In the genomic region with DNA sequence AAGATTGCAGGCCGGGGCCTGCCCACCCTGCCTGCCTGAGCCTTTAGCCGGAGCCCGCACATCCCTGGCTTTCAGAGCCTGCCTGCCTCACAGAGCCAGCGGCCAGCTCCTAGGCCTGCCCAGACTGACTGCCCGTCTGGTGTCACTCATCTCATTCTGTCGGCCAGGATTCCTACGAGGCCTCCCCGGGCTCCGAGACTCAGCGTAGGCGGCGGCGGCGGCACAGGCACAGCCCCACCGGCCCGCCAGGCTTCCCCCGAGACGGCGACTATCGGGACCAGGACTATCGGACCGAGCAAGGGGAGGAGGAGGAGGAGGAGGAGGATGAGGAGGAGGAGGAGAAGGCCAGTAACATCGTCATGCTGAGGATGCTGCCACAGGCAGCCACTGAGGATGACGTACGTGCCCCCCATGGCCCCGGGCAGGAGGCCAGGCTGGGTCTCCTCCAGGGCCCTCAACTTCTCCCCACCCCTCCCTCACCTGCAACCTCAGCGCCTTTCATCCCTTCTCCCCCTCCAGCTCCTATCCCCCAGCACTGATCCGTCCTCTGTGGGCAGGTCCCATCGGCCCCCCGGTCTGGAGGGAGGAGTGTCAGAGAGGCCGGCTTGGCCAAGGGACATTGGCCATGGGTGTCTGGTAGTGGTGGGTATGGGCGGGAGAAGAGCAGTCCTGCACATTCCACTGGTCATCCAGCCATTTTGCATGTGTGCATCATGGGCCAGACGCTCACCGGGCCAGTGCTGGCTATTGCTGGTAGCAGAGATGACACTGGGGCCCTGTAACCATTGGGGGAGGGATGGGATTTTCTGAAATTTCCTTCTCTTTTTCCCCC, we compare ENCODE assay signal across 23 cellular contexts. TPM values are rescaled to one million over a fixed set of nuclear protein-coding genes. Genes with fewer than 3 reads are reported as not detected.
DNase-seq lines count a peak whose midpoint lies in the region; ATAC-seq, FAIRE-seq and TF ChIP-seq lines count a peak whose summit lies in the region.
"Had no signal": no experiment of that assay in that cellular context is flagged by ENCODE, and none has a peak within 500 bp of the region (broad histone marks: within the 10 kb centered on the region; RNA-seq: fewer than 3 reads in every experiment).

No MANE protein-coding gene starts in this region.

- no peak overlapping the region for H3K4ac ChIP-seq in IMR-90 (ENCODE audit: low read depth, low read length)

- POLR2A ChIA-PET in IMR-90 (lab: Charles Lee; ENCODE audit: unreplicated experiment): no interaction called here

- H3K36me3 ChIP-seq in IMR-90 (ENCODE audit: control insufficient read depth, insufficient read depth, low read length): peaks cover 34% of the 10 kb centered on the region
- H3K36me3 ChIP-seq in kidney (ENCODE audit: control insufficient read depth in 1 of 2, insufficient read depth in 2 of 2, low read length in 2 of 2): peaks cover 0 to 18% of the 10 kb centered on the region in 2 donors
- H3K36me3 ChIP-seq in upper lobe of right lung: peaks cover 13% of the 10 kb centered on the region

- H3K4me1 ChIP-seq in IMR-90 (ENCODE audit: control insufficient read depth, insufficient read depth, low read length) (no peaks in the 10 kb centered on the region), kidney (ENCODE audit: control insufficient read depth in 1 of 2, insufficient read depth in 1 of 2, low read depth in 1 of 2, low read length in 2 of 2) (no peaks in the 10 kb centered on the region), upper lobe of right lung (no peaks in the 10 kb centered on the region)
- H3K4me1 ChIP-seq: Peyer's patch, SJSA1 had no signal

- H2AFZ ChIP-seq in IMR-90 (replicated peaks; ENCODE audit: low read length, poor library complexity): peak overlapping the region; percentile 21
- H2AFZ ChIP-seq: GM23338 had no signal

- H3K9me1 ChIP-seq in IMR-90 (ENCODE audit: insufficient read depth, low read length): 0 out of 2 replicates have a peak, but pooled peaks cover 4% of the 10 kb centered on the region

- CTCF ChIA-PET in IMR-90 (lab: Yijun Ruan, JAX): no interaction called here

- no peak overlapping the region for H2BK120ac ChIP-seq in IMR-90 (ENCODE audit: low read depth, low read length)

- H4K20me1 ChIP-seq in IMR-90 (ENCODE audit: insufficient read depth, low read length): peaks cover 25% of the 10 kb centered on the region

- TF ChIP-seq RAD21 in IMR-90 (IDR thresholded peaks at IDR 0.05; ENCODE audit: low read length): no peak

- no peak overlapping the region for H4K91ac ChIP-seq in IMR-90 (ENCODE audit: insufficient read depth, low read depth, low read length)

- FAIRE-seq in kidney (lab: Jason Lieb, UNC): no peak
- FAIRE-seq: G401.6, GM19239 had no signal

- H3K9me3 ChIP-seq in IMR-90 (ENCODE audit: control insufficient read depth, insufficient read depth, low read length) (no peaks in the 10 kb centered on the region), kidney (ENCODE audit: control insufficient read depth in 1 of 2, low read length in 2 of 2) (no peaks in the 10 kb centered on the region), upper lobe of right lung (no peaks in the 10 kb centered on the region)
- H3K9me3 ChIP-seq: Peyer's patch, SJSA1 had no signal

- H3K14ac ChIP-seq in IMR-90 (replicated peaks; ENCODE audit: low read depth, low read length): no peak overlapping the region

- H3K9ac ChIP-seq in IMR-90 (ENCODE audit: low read depth, low read length) (no peak overlapping the region), kidney (ENCODE audit: low read length in 2 of 2) (no peak overlapping the region)

- in situ Hi-C loops in IMR-90 (cut with MboI; ENCODE audit: low sequenced_read_pairs): no loop called here

- H2AK5ac ChIP-seq in IMR-90 (ENCODE audit: low read depth, low read length): no peak overlapping the region

- no peak for ATAC-seq in activated CD4-positive, CD25-positive, alpha-beta regulatory T cell treated with anti-CD3 and anti-CD28 coated beads, Interleukin-2, amount 50 U/mL, for 24 hours
- no peak for ATAC-seq in IMR-90 (ENCODE audit: low read depth)
- ATAC-seq in upper lobe of right lung: no peak
- ATAC-seq in HG03095 (IDR thresholded peaks at IDR 0.05; ENCODE audit: unreplicated experiment): no peak
- ATAC-seq in GM21576 (IDR thresholded peaks at IDR 0.05; ENCODE audit: unreplicated experiment): no peak
- ATAC-seq: GM23338 had no signal

- H3K27ac ChIP-seq in IMR-90 (ENCODE audit: insufficient read depth, low read length) (no peak overlapping the region), kidney (ENCODE audit: low read depth in 2 of 2, low read length in 2 of 2) (no peak overlapping the region), upper lobe of right lung (no peak overlapping the region)
- H3K27ac ChIP-seq: 22Rv1, Peyer's patch, SJSA1 had no signal

- H3K27me3 ChIP-seq in IMR-90 (ENCODE audit: control insufficient read depth, insufficient read depth, low read length): peaks cover 10% of the 10 kb centered on the region; the same call in 1 of the 2 replicates
- no peaks in the 10 kb centered on the region for H3K27me3 ChIP-seq in upper lobe of right lung
- H3K27me3 ChIP-seq: Peyer's patch, SJSA1 had no signal

- H2BK15ac ChIP-seq in IMR-90 (ENCODE audit: low read depth, low read length): no peak overlapping the region

- H2BK20ac ChIP-seq in IMR-90 (ENCODE audit: low read depth, low read length): no peak overlapping the region

- H3K4me3 ChIP-seq in IMR-90 (ENCODE audit: insufficient read depth, low read depth, low read length) (no peak overlapping the region), kidney (ENCODE audit: low read length in 2 of 2) (no peak overlapping the region), upper lobe of right lung (no peak overlapping the region)
- H3K4me3 ChIP-seq: GM23338, Peyer's patch, SJSA1 had no signal

- peak; percentile 27 for DNase-seq in activated CD4-positive, CD25-positive, alpha-beta regulatory T cell treated with anti-CD3 and anti-CD28 coated beads, Interleukin-2, amount 50 U/mL, for 72 hours
- DNase-seq in IMR-90: no peak
- peak; percentile 66 for DNase-seq in kidney
- DNase-seq in upper lobe of right lung: peak; percentile 20
- no peak for DNase-seq in AG20443 (ENCODE audit: low spot score)
- DNase-seq: CD4-positive, CD25-positive, alpha-beta regulatory T cell; COR-L47; KBM-7; NCI-H1105 treated with DMSO at 0.1 percent for 48 hours; NCI-H1694; NCI-H2081 treated with DMSO at 0.1 percent for 48 hours; NCI-H510A; NCI-H748 treated with DMSO at 0.1 percent for 48 hours; NK-92 treated with Interleukin-12 subunit alpha and Interleukin-12 subunit beta, amount 100 ng/mL, for 24 hours had no signal

- H3K4me2 ChIP-seq in IMR-90 (ENCODE audit: low read depth, low read length): no peak overlapping the region
- H3K4me2 ChIP-seq: GM23338 had no signal

- no peak overlapping the region for H2BK5ac ChIP-seq in IMR-90 (ENCODE audit: low read depth, low read length, poor library complexity, severe bottlenecking)

- no peak overlapping the region for H3K23ac ChIP-seq in IMR-90 (ENCODE audit: low read depth, low read length)

- no peak overlapping the region for H4K8ac ChIP-seq in IMR-90 (ENCODE audit: low read depth in 2 of 2, low read length in 2 of 2)

- peak overlapping the region; percentile 42 for H2AK9ac ChIP-seq in IMR-90 (replicated peaks; ENCODE audit: low read depth, low read length, poor library complexity)

- H4K5ac ChIP-seq in IMR-90 (ENCODE audit: low read depth, low read length): no peak overlapping the region

- no peak for TF ChIP-seq POLR2A in IMR-90 (IDR thresholded peaks at IDR 0.05; ENCODE audit: low read depth, low read length)

- H3K56ac ChIP-seq in IMR-90 (ENCODE audit: extremely low read depth, insufficient read depth, low read length): no peak overlapping the region

- intact Hi-C loops in IMR-90 (cut with micrococcal nuclease) (no loop called here), kidney (cut with DNase I) (no loop called here), upper lobe of right lung (cut with DNase I) (no loop called here)

- 68% methylated on average over 5 of the region's 34 CpGs; no CpG with 5 or more reads in 1 of the 2 experiments for WGBS in IMR-90 (ENCODE audit: extremely low coverage in 2 of 2, insufficient read length in 1 of 2), 2 experiments

- no peak for TF ChIP-seq CTCF in IMR-90 (conservative IDR thresholded peaks at IDR 0.05; ENCODE audit: low read depth, low read length)
- TF ChIP-seq CTCF in kidney (IDR thresholded peaks at IDR 0.05; ENCODE audit: borderline replicate concordance, extremely low read depth, insufficient read depth): no peak
- TF ChIP-seq CTCF in upper lobe of right lung (IDR thresholded peaks at IDR 0.05): no peak

- H3K79me1 ChIP-seq in IMR-90 (ENCODE audit: low read depth in 1 of 2, low read length in 2 of 2): peaks cover 0 to 11% of the 10 kb centered on the region in 2 experiments; a peak in 1 of 4 replicates

- dilution Hi-C loops in IMR-90 (cut with HindIII; ENCODE audit: low sequenced_read_pairs, unreplicated experiment): no loop called here

- no TSS peak for BruUV-seq in IMR-90 (replicated peaks; lab: Mats Ljungman, UMichigan)

- H3K18ac ChIP-seq in IMR-90 (ENCODE audit: low read depth, low read length): no peak overlapping the region

TF ChIP-seq in IMR-90, 13 proteins besides CTCF, POLR2A, EP300 and RAD21 (continues in another document):
- no peak for TF ChIP-seq FOS (IDR thresholded peaks at IDR 0.05; ENCODE audit: low read depth, low read length)

RNA-seq across cellular contexts. Expression of a gene that starts 22.6 kb away (rescaled TPM):
- total RNA-seq in IMR-90 (2012; rRNA removed): 256 and 299 TPM in 2 replicates
- polyA plus RNA-seq in IMR-90 (2012; rRNA removed): 343 and 366 TPM in 2 replicates
- 253 and 341 TPM in 2 replicates for polyA plus RNA-seq in IMR-90 (2012; cell fraction: cytosol; rRNA removed)
- polyA plus RNA-seq in IMR-90 (2012; cell fraction: nucleus; rRNA removed; ENCODE audit: low replicate concordance): 285 and 480 TPM in 2 replicates
- total RNA-seq in kidney: 218 TPM
- polyA plus RNA-seq in kidney (ENCODE audit: insufficient read depth, low read depth, low replicate concordance): 155 TPM
- total RNA-seq in upper lobe of right lung: 161 TPM

RNA-seq across cellular contexts. Expression of a gene that starts 26.1 kb away (rescaled TPM):
- total RNA-seq in IMR-90 (2012; rRNA removed) (36.0 and 37.8 TPM in 2 replicates), kidney (31.7 TPM), upper lobe of right lung (31.9 TPM)
- polyA plus RNA-seq in IMR-90 (2012; rRNA removed) (33.4 and 38.3 TPM in 2 replicates), kidney (ENCODE audit: insufficient read depth, low read depth, low replicate concordance) (27.5 TPM)
- polyA plus RNA-seq in IMR-90 (2012; cell fraction: cytosol; rRNA removed): 26.7 and 40.1 TPM in 2 replicates
- 61.7 and 97.3 TPM in 2 replicates for polyA plus RNA-seq in IMR-90 (2012; cell fraction: nucleus; rRNA removed; ENCODE audit: low replicate concordance)

RNA-seq across cellular contexts. Expression of a gene that starts 26.6 kb away (rescaled TPM):
- total RNA-seq in IMR-90 (2012; rRNA removed) (17.0 and 24.4 TPM in 2 replicates), kidney (70.7 TPM), upper lobe of right lung (57.4 TPM)
- polyA plus RNA-seq in IMR-90 (2012; rRNA removed) (58.3 and 67.7 TPM in 2 replicates), kidney (ENCODE audit: insufficient read depth, low read depth, low replicate concordance) (215 TPM)
- polyA plus RNA-seq in IMR-90 (2012; cell fraction: cytosol; rRNA removed): 115 and 212 TPM in 2 replicates
- polyA plus RNA-seq in IMR-90 (2012; cell fraction: nucleus; rRNA removed; ENCODE audit: low replicate concordance): 20.4 and 29.9 TPM in 2 replicates

RNA-seq across cellular contexts. Expression of a gene that starts 47.4 kb away (rescaled TPM):
- total RNA-seq in IMR-90 (2012; rRNA removed) (69.4 and 85.3 TPM in 2 replicates), kidney (96.1 TPM), upper lobe of right lung (66.4 TPM)
- polyA plus RNA-seq in IMR-90 (2012; rRNA removed) (106 and 116 TPM in 2 replicates), kidney (ENCODE audit: insufficient read depth, low read depth, low replicate concordance) (89.1 TPM)
- polyA plus RNA-seq in IMR-90 (2012; cell fraction: cytosol; rRNA removed): 72.0 and 131 TPM in 2 replicates
- 187 and 297 TPM in 2 replicates for polyA plus RNA-seq in IMR-90 (2012; cell fraction: nucleus; rRNA removed; ENCODE audit: low replicate concordance)

Comparison
In these comparisons a context has a peak if more than half of its experiments do, and no peak if none do; other contexts are left out.
1. DNase-seq: peak in activated CD4-positive, CD25-positive, alpha-beta regulatory T cell treated with anti-CD3 and anti-CD28 coated beads, Interleukin-2, amount 50 U/mL, for 72 hours (single experiment), kidney (single experiment) and upper lobe of right lung (single experiment); none in IMR-90 (single experiment) and AG20443 (single experiment).